Comparison of ENCODE assay signal across 23 cellular contexts in the genomic region with DNA sequence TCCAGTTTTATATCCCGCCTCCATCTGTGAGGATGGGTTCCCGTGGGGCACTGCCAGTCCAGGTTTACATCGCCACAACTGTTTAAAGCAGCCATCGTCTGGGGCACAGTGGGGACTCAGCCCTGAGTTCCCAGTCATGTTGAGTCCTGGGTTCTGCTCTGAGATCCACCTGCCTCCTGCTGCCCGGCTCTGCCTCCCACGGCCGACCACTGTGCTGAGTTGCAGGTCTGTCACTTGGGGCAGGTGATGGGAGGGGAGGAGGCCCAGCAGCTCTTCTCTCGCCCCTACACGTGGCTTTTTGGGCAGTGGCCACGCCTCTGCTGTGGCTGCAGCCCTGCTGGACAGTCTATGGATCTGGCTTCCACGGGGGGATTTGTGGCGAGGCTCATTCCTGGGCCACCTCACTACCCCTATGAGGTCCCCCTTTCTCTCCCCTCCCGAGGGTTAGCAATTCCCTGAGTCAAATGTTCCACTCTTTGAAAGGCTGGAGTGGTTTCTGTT.
DNase-seq lines count a peak whose midpoint lies in the region; ATAC-seq, FAIRE-seq and TF ChIP-seq lines count a peak whose summit lies in the region.
"Had no signal": no experiment of that assay in that cellular context is flagged by ENCODE, and none has a peak within 500 bp of the region (broad histone marks: within the 10 kb centered on the region; RNA-seq: fewer than 3 reads in every experiment).

No MANE protein-coding gene starts in this region.

- H3K9me3 ChIP-seq in kidney (ENCODE audit: control insufficient read depth in 1 of 2, low read length in 2 of 2) (no peaks in the 10 kb centered on the region), sigmoid colon (no peaks in the 10 kb centered on the region)

- FAIRE-seq in kidney (lab: Jason Lieb, UNC), result no peak
- FAIRE-seq: GM12891, RCC 7860 had no signal

- no peak for TF ChIP-seq POLR2A in sigmoid colon (IDR thresholded peaks at IDR 0.05)

- WGBS in sigmoid colon, 2 donors, result 76 to 83% methylated on average over 13 of the region's 13 CpGs

- H3K9ac ChIP-seq in kidney (ENCODE audit: low read length in 2 of 2), result no peak overlapping the region

- DNase-seq in CD14-positive monocyte (ENCODE audit: low spot score) (peak; percentile 26), coronary artery (ENCODE audit: low spot score) (peak; percentile 63), kidney (peak; percentile 50), sigmoid colon (peak; percentile 44), nucleus accumbens (lab: John Stamatoyannopoulos, UW) (no peak), midbrain (lab: John Stamatoyannopoulos, UW) (no peak)
- DNase-seq: dermis blood vessel endothelial cell; H7; Karpas-422; NCI-H1694; NCI-H526; stimulated activated CD8-positive, alpha-beta memory T cell treated with anti-CD3 and anti-CD28 coated beads, Interleukin-4, amount 100 ng/mL, for 48 hours had no signal

- no peak overlapping the region for H3K27ac ChIP-seq in coronary artery
- no peak overlapping the region for H3K27ac ChIP-seq in kidney (ENCODE audit: low read depth in 2 of 2, low read length in 2 of 2)
- no peak overlapping the region for H3K27ac ChIP-seq in sigmoid colon
- H3K27ac ChIP-seq: cardiac muscle cell had no signal

- H3K4me3 Mint-ChIP-seq in CD14-positive monocyte, result no peak overlapping the region
- H3K4me3 Mint-ChIP-seq: activated CD4-positive, alpha-beta T cell treated with anti-CD3 and anti-CD28 coated beads for 36 hours; activated naive CD4-positive, alpha-beta T cell treated with anti-CD3 and anti-CD28 coated beads, Interleukin-2, amount 50 U/mL, for 24 hours; activated T-helper 1 cell treated with anti-CD3 and anti-CD28 coated beads, Interleukin-12 subunit alpha, Interleukin-12 subunit beta, Interleukin-2, Interleukin-4 antibody, amounts not matched to agents 30 ng/mL and 10 ng/mL and 1 ng/mL, durations not matched to agents 14 hours and 24 hours and 36 hours; mesothelial cell of epicardium; naive thymus-derived CD8-positive, alpha-beta T cell; T-helper 1 cell treated with Interleukin-12 subunit alpha and Interleukin-12 subunit beta and Interleukin-4 antibody, amounts not matched to agents 30 μg/mL and 1 μg/mL, for 36 hours had no signal

- H3K36me3 Mint-ChIP-seq in CD14-positive monocyte, result peaks cover 4 to 6% of the 10 kb centered on the region in 2 donors
- H3K36me3 Mint-ChIP-seq: activated naive CD4-positive, alpha-beta T cell treated with anti-CD3 and anti-CD28 coated beads, Interleukin-2, amount 50 U/mL, for 24 hours; mesothelial cell of epicardium had no signal

- intact Hi-C loops in CD14-positive monocyte (cut with micrococcal nuclease), result no loop called here
- intact Hi-C loops in kidney (cut with DNase I), result no loop called here
- intact Hi-C loops in sigmoid colon (cut with DNase I), result no loop called here

- H3K4me1 Mint-ChIP-seq in CD14-positive monocyte, result peaks cover 23% of the 10 kb centered on the region
- H3K4me1 Mint-ChIP-seq: mesothelial cell of epicardium had no signal

- TF ChIP-seq CTCF in CD14-positive monocyte (IDR thresholded peaks at IDR 0.05) (no peak), coronary artery (IDR thresholded peaks at IDR 0.05) (no peak), kidney (IDR thresholded peaks at IDR 0.05; ENCODE audit: borderline replicate concordance, extremely low read depth, insufficient read depth) (no peak), sigmoid colon (IDR thresholded peaks at IDR 0.05) (no peak)

- H3K36me3 ChIP-seq in kidney (ENCODE audit: control insufficient read depth in 1 of 2, insufficient read depth in 2 of 2, low read length in 2 of 2) (no peaks in the 10 kb centered on the region), sigmoid colon (no peaks in the 10 kb centered on the region)
- H3K36me3 ChIP-seq: cardiac muscle cell had no signal

- no peak for TF ChIP-seq EP300 in sigmoid colon (IDR thresholded peaks at IDR 0.05)

- H3K27ac Mint-ChIP-seq in CD14-positive monocyte, result no peak overlapping the region
- H3K27ac Mint-ChIP-seq: activated CD4-positive, alpha-beta T cell treated with anti-CD3 and anti-CD28 coated beads for 36 hours; activated naive CD4-positive, alpha-beta T cell treated with anti-CD3 and anti-CD28 coated beads, Interleukin-2, amount 50 U/mL, for 24 hours; activated T-helper 1 cell treated with anti-CD3 and anti-CD28 coated beads, Interleukin-12 subunit alpha, Interleukin-12 subunit beta, Interleukin-2, Interleukin-4 antibody, amounts not matched to agents 30 ng/mL and 10 ng/mL and 1 ng/mL, durations not matched to agents 14 hours and 24 hours and 36 hours; mesothelial cell of epicardium; naive thymus-derived CD8-positive, alpha-beta T cell; T-helper 1 cell treated with Interleukin-12 subunit alpha and Interleukin-12 subunit beta and Interleukin-4 antibody, amounts not matched to agents 30 μg/mL and 1 μg/mL, for 36 hours had no signal

- H3K4me1 ChIP-seq in kidney (ENCODE audit: control insufficient read depth in 1 of 2, insufficient read depth in 1 of 2, low read depth in 1 of 2, low read length in 2 of 2) (no peaks in the 10 kb centered on the region), sigmoid colon (no peaks in the 10 kb centered on the region)

- no peaks in the 10 kb centered on the region for H3K27me3 ChIP-seq in sigmoid colon
- H3K27me3 ChIP-seq: cardiac muscle cell had no signal

- peaks cover 0 to 2% (median 0%) of the 10 kb centered on the region in 7 donors for H3K9me3 Mint-ChIP-seq in CD14-positive monocyte
- H3K9me3 Mint-ChIP-seq: activated naive CD4-positive, alpha-beta T cell treated with anti-CD3 and anti-CD28 coated beads, Interleukin-2, amount 50 U/mL, for 24 hours; activated T-helper 1 cell treated with anti-CD3 and anti-CD28 coated beads, Interleukin-12 subunit alpha, Interleukin-12 subunit beta, Interleukin-2, Interleukin-4 antibody, amounts not matched to agents 30 ng/mL and 10 ng/mL and 1 ng/mL, durations not matched to agents 14 hours and 24 hours and 36 hours; mesothelial cell of epicardium; T-helper 1 cell treated with Interleukin-12 subunit alpha and Interleukin-12 subunit beta and Interleukin-4 antibody, amounts not matched to agents 30 μg/mL and 1 μg/mL, for 36 hours had no signal

- no peak for ATAC-seq in HG03469 (IDR thresholded peaks at IDR 0.05; ENCODE audit: unreplicated experiment)
- ATAC-seq: activated CD4-positive, alpha-beta T cell treated with anti-CD3 and anti-CD28 coated beads for 36 hours; left colon; naive thymus-derived CD8-positive, alpha-beta T cell had no signal

- H3K27me3 Mint-ChIP-seq in CD14-positive monocyte (ENCODE audit: low read depth in 3 of 3), result peaks cover 1 to 4% (median 2%) of the 10 kb centered on the region in 3 donors
- H3K27me3 Mint-ChIP-seq: activated naive CD4-positive, alpha-beta T cell treated with anti-CD3 and anti-CD28 coated beads, Interleukin-2, amount 50 U/mL, for 24 hours had no signal

- H3K4me3 ChIP-seq in coronary artery, result no peak overlapping the region
- no peak overlapping the region for H3K4me3 ChIP-seq in kidney (ENCODE audit: low read length in 2 of 2)
- no peak overlapping the region for H3K4me3 ChIP-seq in sigmoid colon
- H3K4me3 ChIP-seq: cardiac muscle cell had no signal

Comparison
In these comparisons a context has a peak if more than half of its experiments do, and no peak if none do; other contexts are left out.
1. DNase-seq: peak in CD14-positive monocyte (single experiment), coronary artery (single experiment), kidney (single experiment) and sigmoid colon (single experiment); none in nucleus accumbens (0 of 56) and midbrain (single experiment).